ENCODE assay signal across 8 cellular contexts in genomic region chr3:3125977-3126376, GRCh38. TPM values are rescaled to one million over a fixed set of nuclear protein-coding genes. Genes with fewer than 3 reads are reported as not detected.
DNase-seq lines count a peak whose midpoint lies in the region; ATAC-seq, FAIRE-seq and TF ChIP-seq lines count a peak whose summit lies in the region.

No MANE protein-coding gene starts in this region.

- FAIRE-seq in GM12892 (lab: Jason Lieb, UNC), result no peak

- no peaks in the 10 kb centered on the region for H3K9me3 Mint-ChIP-seq in nephron

- intact Hi-C loops in dorsolateral prefrontal cortex (cut with DNase I), result loop anchor here (2.0 to 5.0 kb wide), 2 partner anchors 51 to 53 kb away; partner anchors contain the start of gene CRBN (in 2 of the 2)

- H3K4me3 ChIP-seq in BE2C (ENCODE audit: low read depth, low read length) (peak overlapping the region; percentile 67), MG63 (peak overlapping the region; percentile 90), dorsolateral prefrontal cortex (peak overlapping the region; percentile 65 to 100 (median 96))

- no peak for TF ChIP-seq POLR2A in GM12892 (IDR thresholded peaks at IDR 0.05; ENCODE audit: low read depth, low read length)

- H3K4me1 Mint-ChIP-seq in nephron, result peaks cover 24% of the 10 kb centered on the region

- no peak for ATAC-seq in HG03432 (IDR thresholded peaks at IDR 0.05; ENCODE audit: unreplicated experiment)

- peak overlapping the region in 53 of 59 donors; percentile 44 to 97 (median 91) for H3K27ac ChIP-seq in dorsolateral prefrontal cortex

- H3K36me3 ChIP-seq in BE2C (peaks cover 13% of the 10 kb centered on the region), MG63 (peaks cover 28% of the 10 kb centered on the region)

- peak overlapping the region; percentile 92 to 99 (median 99) for H3K27ac Mint-ChIP-seq in nephron

- no peak for DNase-seq in BE2C
- DNase-seq in MG63, result no peak
- DNase-seq in dorsolateral prefrontal cortex, result no peak
- DNase-seq in mucosa of gallbladder (ENCODE audit: low spot score), result no peak
- DNase-seq in GM12892 (ENCODE audit: insufficient read length), result no peak
- no peak for DNase-seq in nucleus accumbens (lab: John Stamatoyannopoulos, UW)

- no peaks in the 10 kb centered on the region for H3K27me3 ChIP-seq in BE2C
- no peaks in the 10 kb centered on the region for H3K27me3 ChIP-seq in MG63
- H3K27me3 ChIP-seq in dorsolateral prefrontal cortex, result no peaks in the 10 kb centered on the region

- no peaks in the 10 kb centered on the region for H3K4me1 ChIP-seq in BE2C

- H3K9me3 ChIP-seq in BE2C (no peaks in the 10 kb centered on the region), MG63 (no peaks in the 10 kb centered on the region)

- TF ChIP-seq CTCF in BE2C (IDR thresholded peaks at IDR 0.05; ENCODE audit: low read depth, low read length) (no peak), dorsolateral prefrontal cortex (IDR thresholded peaks at IDR 0.05 in 54 of 56, conservative IDR thresholded peaks at IDR 0.05 in 2 of 56; ENCODE audit: low read depth in 1 of 56, partially characterized antibody in 56 of 56) (no peak), nephron (IDR thresholded peaks at IDR 0.05; ENCODE audit: unreplicated experiment in 3 of 3) (no peak)

- H3K4me3 Mint-ChIP-seq in nephron, result peak overlapping the region; percentile 90 to 97 (median 95)

- no peaks in the 10 kb centered on the region for H3K27me3 Mint-ChIP-seq in nephron (ENCODE audit: low read depth)

- H3K36me3 Mint-ChIP-seq in nephron (ENCODE audit: low read depth), result peaks cover 23% of the 10 kb centered on the region

RNA-seq across cellular contexts. Expression of gene TRNT1, which starts 0.8 kb away (rescaled TPM):
- polyA plus RNA-seq in BE2C (2012; ENCODE audit: insufficient read depth, insufficient read length, low read depth), result 6.0 TPM
- 34.2 and 60.3 TPM in 2 replicates for total RNA-seq in MG63 (2014; rRNA removed; shearing (Covaris generic); ENCODE audit: low replicate concordance)
- 10 to 100 TPM; 16.2 to 39.4 (median 26.2) TPM for total RNA-seq in dorsolateral prefrontal cortex
- 22.0 TPM for total RNA-seq in mucosa of gallbladder
- 27.8 TPM for polyA plus RNA-seq in GM12892 (2012; ENCODE audit: missing spikeins)

RNA-seq across cellular contexts. Expression of gene IL5RA, which starts 15.8 kb away (rescaled TPM):
- 0.28 TPM for polyA plus RNA-seq in BE2C (2012; ENCODE audit: insufficient read depth, insufficient read length, low read depth)
- total RNA-seq in MG63 (2014; rRNA removed; shearing (Covaris generic); ENCODE audit: low replicate concordance), result not detected in 2 replicates
- total RNA-seq in dorsolateral prefrontal cortex, result 1 to 10 TPM in 1 of 120 experiments, under 1 TPM in 30, not detected in 89; 0.07 to 1.6 (median 0.26) TPM
- 0.60 TPM for total RNA-seq in mucosa of gallbladder
- polyA plus RNA-seq in GM12892 (2012; ENCODE audit: missing spikeins), result 0.25 TPM

RNA-seq across cellular contexts. Expression of gene CRBN, which starts 53.5 kb away (rescaled TPM):
- 13.0 TPM for polyA plus RNA-seq in BE2C (2012; ENCODE audit: insufficient read depth, insufficient read length, low read depth)
- 23.2 and 26.0 TPM in 2 replicates for total RNA-seq in MG63 (2014; rRNA removed; shearing (Covaris generic); ENCODE audit: low replicate concordance)
- 100 to 1,000 TPM in 106 of 120 experiments, 10 to 100 TPM in 14; 83.9 to 140 (median 113) TPM for total RNA-seq in dorsolateral prefrontal cortex
- 48.0 TPM for total RNA-seq in mucosa of gallbladder
- polyA plus RNA-seq in GM12892 (2012; ENCODE audit: missing spikeins), result 26.7 TPM
